Comparison of ENCODE assay signal across 28 cellular contexts in genomic region chr20:58069207-58069606, GRCh38.
"Had no signal": no experiment of that assay in that cellular context is flagged by ENCODE, and none has a peak within 500 bp of the region (broad histone marks: within the 10 kb centered on the region; RNA-seq: fewer than 3 reads in every experiment).

No MANE protein-coding gene starts in this region.

- DNase-seq: activated B cell treated with CpG ODN at 0.5 μM for 24 hours; activated CD4-positive, alpha-beta T cell treated with anti-CD3 and anti-CD28 coated beads for 1 hour; activated CD4-positive, alpha-beta T cell treated with anti-CD3 and anti-CD28 coated beads, Interleukin-2, amount 10 ng/mL, durations not matched to agents 24 days and 14 days; activated CD4-positive, alpha-beta T cell treated with anti-CD3 and anti-CD28 coated beads, Interleukin-2, amount 50 U/mL, for 48 hours; activated CD8-positive, alpha-beta memory T cell treated with anti-CD3 and anti-CD28 coated beads, Interleukin-2, amount 50 U/mL, for 4 hours; activated naive CD4-positive, alpha-beta T cell; activated naive CD8-positive, alpha-beta T cell treated with anti-CD3 and anti-CD28 coated beads, Interleukin-2, amount 50 U/mL, for 24 hours; activated T-cell treated with anti-CD3 and anti-CD28 coated beads, Interleukin-2, amount 50 U/mL, for 1 hour; amniotic stem cell; body of pancreas; central memory CD4-positive, alpha-beta T cell; MG63; MV-4-11; NCI-H1092 treated with DMSO at 0.1 percent for 48 hours; NCI-H1417 treated with DMSO at 0.1 percent for 48 hours; NCI-H1694; NCI-H2029; NCI-H2107; NCI-H2171 treated with DMSO at 0.1 percent for 48 hours; NCI-H226; NCI-H526; OCI-M1; RPMI8226; SHP77 treated with DMSO at 0.1 percent for 48 hours had no signal

- H3K27me3 Mint-ChIP-seq: activated CD4-positive, alpha-beta T cell treated with anti-CD3 and anti-CD28 coated beads, Interleukin-2, amount 10 ng/mL, durations not matched to agents 24 days and 14 days had no signal

- H3K4me3 ChIP-seq: ascending aorta, body of pancreas, MG63 had no signal

- H3K36me3 Mint-ChIP-seq: activated naive CD4-positive, alpha-beta T cell treated with anti-CD3 and anti-CD28 coated beads, Interleukin-2, amount 50 U/mL, for 72 hours had no signal

- H3K4me1 ChIP-seq: ascending aorta, body of pancreas had no signal

- H3K9me3 Mint-ChIP-seq: activated CD4-positive, alpha-beta T cell treated with anti-CD3 and anti-CD28 coated beads, Interleukin-2, amount 10 ng/mL, durations not matched to agents 24 days and 14 days; activated naive CD4-positive, alpha-beta T cell treated with anti-CD3 and anti-CD28 coated beads, Interleukin-2, amount 50 U/mL, for 72 hours; activated naive CD8-positive, alpha-beta T cell treated with anti-CD3 and anti-CD28 coated beads, Interleukin-2, amount 50 U/mL, for 24 hours; T-helper 1 cell treated with Interleukin-12 subunit alpha and Interleukin-12 subunit beta and Interleukin-4 antibody, amounts not matched to agents 30 μg/mL and 1 μg/mL, for 36 hours had no signal

- H3K27ac ChIP-seq: ascending aorta, body of pancreas had no signal

- H3K4me3 Mint-ChIP-seq: activated B cell treated with CpG ODN at 0.5 μM for 24 hours; activated CD4-positive, alpha-beta T cell treated with anti-CD3 and anti-CD28 coated beads, Interleukin-2, amount 10 ng/mL, durations not matched to agents 24 days and 14 days; activated naive CD8-positive, alpha-beta T cell treated with anti-CD3 and anti-CD28 coated beads, Interleukin-2, amount 50 U/mL, for 24 hours; T-helper 1 cell treated with Interleukin-12 subunit alpha and Interleukin-12 subunit beta and Interleukin-4 antibody, amounts not matched to agents 30 μg/mL and 1 μg/mL, for 36 hours had no signal

- H3K27ac Mint-ChIP-seq: activated B cell treated with CpG ODN at 0.5 μM for 24 hours; activated CD4-positive, alpha-beta T cell treated with anti-CD3 and anti-CD28 coated beads, Interleukin-2, amount 10 ng/mL, durations not matched to agents 24 days and 14 days; activated naive CD4-positive, alpha-beta T cell treated with anti-CD3 and anti-CD28 coated beads, Interleukin-2, amount 50 U/mL, for 72 hours; activated naive CD8-positive, alpha-beta T cell treated with anti-CD3 and anti-CD28 coated beads, Interleukin-2, amount 50 U/mL, for 24 hours; T-helper 1 cell treated with Interleukin-12 subunit alpha and Interleukin-12 subunit beta and Interleukin-4 antibody, amounts not matched to agents 30 μg/mL and 1 μg/mL, for 36 hours had no signal

- H3K27me3 ChIP-seq: ascending aorta, body of pancreas had no signal

- H3K4me1 Mint-ChIP-seq: activated CD4-positive, alpha-beta T cell treated with anti-CD3 and anti-CD28 coated beads, Interleukin-2, amount 10 ng/mL, durations not matched to agents 24 days and 14 days; activated naive CD8-positive, alpha-beta T cell treated with anti-CD3 and anti-CD28 coated beads, Interleukin-2, amount 50 U/mL, for 24 hours had no signal

- H3K36me3 ChIP-seq: ascending aorta, MG63 had no signal

- ATAC-seq: activated naive CD4-positive, alpha-beta T cell treated with anti-CD3 and anti-CD28 coated beads, Interleukin-2, amount 50 U/mL, for 72 hours; activated naive CD8-positive, alpha-beta T cell treated with anti-CD3 and anti-CD28 coated beads, Interleukin-2, amount 50 U/mL, for 24 hours; body of pancreas; Panc1 had no signal

- H3K9me3 ChIP-seq: ascending aorta, body of pancreas, MG63 had no signal
